In genomic region chr11:69060806-69061712, GRCh38 we compare ENCODE assay signal across 17 cellular contexts. TPM values are rescaled to one million over a fixed set of nuclear protein-coding genes. Genes with fewer than 3 reads are reported as not detected.
DNase-seq lines count a peak whose midpoint lies in the region; ATAC-seq and TF ChIP-seq lines count a peak whose summit lies in the region.
"Had no signal": no experiment of that assay in that cellular context is flagged by ENCODE, and none has a peak within 500 bp of the region (broad histone marks: within the 10 kb centered on the region; RNA-seq: fewer than 3 reads in every experiment).

No MANE protein-coding gene starts in this region.

- H3K36me3 Mint-ChIP-seq in WTC11 (no peaks in the 10 kb centered on the region), glutamatergic neuron (ENCODE audit: unreplicated experiment) (no peaks in the 10 kb centered on the region), type B pancreatic cell (no peaks in the 10 kb centered on the region)

- DNase-seq in Right ventricle myocardium inferior (ENCODE audit: missing footprints) (peak; percentile 57), left ventricle myocardium superior (no peak), WTC11 (ENCODE audit: low spot score) (no peak), glutamatergic neuron (peak; percentile 17), type B pancreatic cell (ENCODE audit: extremely low spot score, unreplicated experiment) (no peak), NCI-H1417 (lab: John Stamatoyannopoulos, UW) (no peak), DMS153 (lab: John Stamatoyannopoulos, UW) (no peak)
- no peak for DNase-seq in activated CD4-positive, alpha-beta T cell treated with anti-CD3 and anti-CD28 coated beads for 1 hour
- DNase-seq: COR-L47, EL, Kasumi-1, NCI-H1105, NCI-H1694 treated with DMSO at 0.1 percent for 48 hours, NCI-H226, NCI-H524 treated with DMSO at 0.1 percent for 48 hours, Right ventricle myocardium superior had no signal

- H3K4me3 Mint-ChIP-seq in WTC11 (no peak overlapping the region), glutamatergic neuron (ENCODE audit: unreplicated experiment) (no peak overlapping the region), type B pancreatic cell (no peak overlapping the region)

- H3K27me3 Mint-ChIP-seq in WTC11 (ENCODE audit: low read depth) = no peaks in the 10 kb centered on the region
- H3K27me3 Mint-ChIP-seq in glutamatergic neuron (ENCODE audit: unreplicated experiment) = peaks cover 3% of the 10 kb centered on the region
- no peaks in the 10 kb centered on the region for H3K27me3 Mint-ChIP-seq in type B pancreatic cell

- POLR2A ChIA-PET in WTC11 (lab: Charles Lee) = interaction anchor here (0.5 kb wide), 1 partner anchor 92 kb away, joined by 10 read pairs; no protein-coding TSS in a partner anchor

- intact Hi-C loops in Right ventricle myocardium inferior (cut with DNase I) (no loop called here), left ventricle myocardium superior (cut with micrococcal nuclease) (no loop called here)

- H3K9me3 Mint-ChIP-seq in WTC11 = no peaks in the 10 kb centered on the region
- H3K9me3 Mint-ChIP-seq in glutamatergic neuron (ENCODE audit: unreplicated experiment) = peaks cover 2% of the 10 kb centered on the region
- H3K9me3 Mint-ChIP-seq in type B pancreatic cell = no peaks in the 10 kb centered on the region

- TF ChIP-seq CTCF in WTC11 (IDR thresholded peaks at IDR 0.05) (no peak), glutamatergic neuron (IDR thresholded peaks at IDR 0.05; ENCODE audit: partially characterized antibody, unreplicated experiment) (no peak), type B pancreatic cell (conservative IDR thresholded peaks at IDR 0.05) (no peak)

- no peak for ATAC-seq in Right ventricle myocardium inferior
- no peak for ATAC-seq in left ventricle myocardium superior
- ATAC-seq in WTC11 = no peak; the same call in 1 of the 2 replicates
- ATAC-seq: Panc1 had no signal

- CTCF ChIA-PET in WTC11 (lab: Charles Lee) = no interaction called here

- H3K27ac Mint-ChIP-seq in WTC11 (peak overlapping the region; percentile 89), glutamatergic neuron (ENCODE audit: unreplicated experiment) (no peak overlapping the region), type B pancreatic cell (peak overlapping the region; percentile 62)

- H3K4me1 Mint-ChIP-seq in WTC11 (no peaks in the 10 kb centered on the region), glutamatergic neuron (ENCODE audit: low read depth, unreplicated experiment) (peaks cover 4% of the 10 kb centered on the region), type B pancreatic cell (ENCODE audit: unreplicated experiment) (no peaks in the 10 kb centered on the region)

TF ChIP-seq in WTC11, 78 proteins besides CTCF, POLR2A, EP300 and RAD21:
- TF ChIP-seq ELF4 (CRISPR knock-in tag; IDR thresholded peaks at IDR 0.05; ENCODE audit: low read depth) = no peak
- TF ChIP-seq CREM (CRISPR knock-in tag; IDR thresholded peaks at IDR 0.05) = no peak
- TF ChIP-seq FOXJ3 (CRISPR knock-in tag; IDR thresholded peaks at IDR 0.05; ENCODE audit: borderline replicate concordance) = no peak
- TF ChIP-seq ETV6 (CRISPR knock-in tag; IDR thresholded peaks at IDR 0.05) = no peak
- TF ChIP-seq ZNF121 (CRISPR knock-in tag; IDR thresholded peaks at IDR 0.05) = no peak
- no peak for TF ChIP-seq E2F5 (CRISPR knock-in tag; IDR thresholded peaks at IDR 0.05)
- no peak for TF ChIP-seq ZNF671 (CRISPR knock-in tag; IDR thresholded peaks at IDR 0.05)

RNA-seq across cellular contexts. Expression of gene TPCN2, which starts 12.3 kb away (rescaled TPM):
- 9.1 TPM for total RNA-seq in Right ventricle myocardium inferior
- total RNA-seq in left ventricle myocardium superior = 7.9 TPM
- 20.2 to 24.6 TPM (median 22.0 TPM) in 3 replicates for total RNA-seq in WTC11 (2021)
- total RNA-seq in glutamatergic neuron (ENCODE audit: unreplicated experiment) = 17.2 TPM
- 19.5 and 20.7 TPM in 2 replicates for total RNA-seq in type B pancreatic cell (ENCODE audit: low replicate concordance)

RNA-seq across cellular contexts. Expression of gene MRGPRF, which starts 48.0 kb away (rescaled TPM):
- total RNA-seq in Right ventricle myocardium inferior (7.6 TPM), left ventricle myocardium superior (5.5 TPM), WTC11 (2021) (3.8 to 6.5 TPM (median 5.5 TPM) in 3 replicates), glutamatergic neuron (ENCODE audit: unreplicated experiment) (1.0 TPM), type B pancreatic cell (ENCODE audit: low replicate concordance) (0.43 and 1.4 TPM in 2 replicates)

Comparison
In these comparisons a context has a peak if more than half of its experiments do, and no peak if none do; other contexts are left out.
1. DNase-seq: peak in Right ventricle myocardium inferior (single experiment) and glutamatergic neuron (single experiment); none in left ventricle myocardium superior (single experiment), WTC11 (single experiment), type B pancreatic cell (single experiment), NCI-H1417 (0 of 3), activated CD4-positive, alpha-beta T cell treated with anti-CD3 and anti-CD28 coated beads for 1 hour (single experiment) and DMS153 (single experiment).